In the genomic region with DNA sequence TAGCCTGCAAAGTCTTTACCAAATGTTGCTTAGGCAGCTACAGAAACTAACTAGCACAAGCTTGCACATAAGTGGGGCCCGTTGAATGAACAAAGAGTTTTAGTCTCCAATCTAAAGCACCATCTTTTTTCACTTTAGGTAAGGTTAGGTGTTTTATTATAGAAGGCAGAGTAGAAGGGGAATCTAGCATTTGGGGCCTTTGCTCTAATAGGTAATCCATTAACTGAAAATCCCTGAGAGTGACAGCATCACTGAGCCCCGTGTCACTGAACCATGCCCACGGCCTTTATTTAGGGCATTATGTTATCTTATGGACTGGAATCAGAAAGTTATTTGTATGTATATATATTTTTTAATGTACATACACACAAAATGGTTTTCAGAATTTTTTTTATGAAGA, we compare ENCODE assay signal across 1 cellular context.
TF ChIP-seq lines count a peak whose summit lies in the region.

No MANE protein-coding gene starts in this region.

TF ChIP-seq in GM12878, 131 proteins besides CTCF, POLR2A, EP300 and RAD21 (continued from another document and continues in another):
- TF ChIP-seq, protein P1, sequence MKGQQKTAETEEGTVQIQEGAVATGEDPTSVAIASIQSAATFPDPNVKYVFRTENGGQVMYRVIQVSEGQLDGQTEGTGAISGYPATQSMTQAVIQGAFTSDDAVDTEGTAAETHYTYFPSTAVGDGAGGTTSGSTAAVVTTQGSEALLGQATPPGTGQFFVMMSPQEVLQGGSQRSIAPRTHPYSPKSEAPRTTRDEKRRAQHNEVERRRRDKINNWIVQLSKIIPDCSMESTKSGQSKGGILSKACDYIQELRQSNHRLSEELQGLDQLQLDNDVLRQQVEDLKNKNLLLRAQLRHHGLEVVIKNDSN (IDR thresholded peaks at IDR 0.05; ENCODE audit: borderline replicate concordance, extremely low read length, insufficient read depth, low read depth, low read length) = no peak
- TF ChIP-seq, protein P2, sequence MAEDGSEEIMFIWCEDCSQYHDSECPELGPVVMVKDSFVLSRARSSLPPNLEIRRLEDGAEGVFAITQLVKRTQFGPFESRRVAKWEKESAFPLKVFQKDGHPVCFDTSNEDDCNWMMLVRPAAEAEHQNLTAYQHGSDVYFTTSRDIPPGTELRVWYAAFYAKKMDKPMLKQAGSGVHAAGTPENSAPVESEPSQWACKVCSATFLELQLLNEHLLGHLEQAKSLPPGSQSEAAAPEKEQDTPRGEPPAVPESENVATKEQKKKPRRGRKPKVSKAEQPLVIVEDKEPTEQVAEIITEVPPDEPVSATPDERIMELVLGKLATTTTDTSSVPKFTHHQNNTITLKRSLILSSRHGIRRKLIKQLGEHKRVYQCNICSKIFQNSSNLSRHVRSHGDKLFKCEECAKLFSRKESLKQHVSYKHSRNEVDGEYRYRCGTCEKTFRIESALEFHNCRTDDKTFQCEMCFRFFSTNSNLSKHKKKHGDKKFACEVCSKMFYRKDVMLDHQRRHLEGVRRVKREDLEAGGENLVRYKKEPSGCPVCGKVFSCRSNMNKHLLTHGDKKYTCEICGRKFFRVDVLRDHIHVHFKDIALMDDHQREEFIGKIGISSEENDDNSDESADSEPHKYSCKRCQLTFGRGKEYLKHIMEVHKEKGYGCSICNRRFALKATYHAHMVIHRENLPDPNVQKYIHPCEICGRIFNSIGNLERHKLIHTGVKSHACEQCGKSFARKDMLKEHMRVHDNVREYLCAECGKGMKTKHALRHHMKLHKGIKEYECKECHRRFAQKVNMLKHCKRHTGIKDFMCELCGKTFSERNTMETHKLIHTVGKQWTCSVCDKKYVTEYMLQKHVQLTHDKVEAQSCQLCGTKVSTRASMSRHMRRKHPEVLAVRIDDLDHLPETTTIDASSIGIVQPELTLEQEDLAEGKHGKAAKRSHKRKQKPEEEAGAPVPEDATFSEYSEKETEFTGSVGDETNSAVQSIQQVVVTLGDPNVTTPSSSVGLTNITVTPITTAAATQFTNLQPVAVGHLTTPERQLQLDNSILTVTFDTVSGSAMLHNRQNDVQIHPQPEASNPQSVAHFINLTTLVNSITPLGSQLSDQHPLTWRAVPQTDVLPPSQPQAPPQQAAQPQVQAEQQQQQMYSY (CRISPR knock-in tag; IDR thresholded peaks at IDR 0.05) = no peak
- no peak for TF ChIP-seq PAX5 (IDR thresholded peaks at IDR 0.05; ENCODE audit: borderline replicate concordance, low read depth, low read length)
- TF ChIP-seq CHD4 (IDR thresholded peaks at IDR 0.05) = no peak
- no peak for TF ChIP-seq ZBED1 (IDR thresholded peaks at IDR 0.05; ENCODE audit: borderline replicate concordance)
- no peak for TF ChIP-seq YY1 (IDR thresholded peaks at IDR 0.05; ENCODE audit: low read depth, low read length)
- TF ChIP-seq SMARCA5 (IDR thresholded peaks at IDR 0.05) = peak; percentile 35; the same call in 1 of the 2 replicates
- TF ChIP-seq, protein P3, sequence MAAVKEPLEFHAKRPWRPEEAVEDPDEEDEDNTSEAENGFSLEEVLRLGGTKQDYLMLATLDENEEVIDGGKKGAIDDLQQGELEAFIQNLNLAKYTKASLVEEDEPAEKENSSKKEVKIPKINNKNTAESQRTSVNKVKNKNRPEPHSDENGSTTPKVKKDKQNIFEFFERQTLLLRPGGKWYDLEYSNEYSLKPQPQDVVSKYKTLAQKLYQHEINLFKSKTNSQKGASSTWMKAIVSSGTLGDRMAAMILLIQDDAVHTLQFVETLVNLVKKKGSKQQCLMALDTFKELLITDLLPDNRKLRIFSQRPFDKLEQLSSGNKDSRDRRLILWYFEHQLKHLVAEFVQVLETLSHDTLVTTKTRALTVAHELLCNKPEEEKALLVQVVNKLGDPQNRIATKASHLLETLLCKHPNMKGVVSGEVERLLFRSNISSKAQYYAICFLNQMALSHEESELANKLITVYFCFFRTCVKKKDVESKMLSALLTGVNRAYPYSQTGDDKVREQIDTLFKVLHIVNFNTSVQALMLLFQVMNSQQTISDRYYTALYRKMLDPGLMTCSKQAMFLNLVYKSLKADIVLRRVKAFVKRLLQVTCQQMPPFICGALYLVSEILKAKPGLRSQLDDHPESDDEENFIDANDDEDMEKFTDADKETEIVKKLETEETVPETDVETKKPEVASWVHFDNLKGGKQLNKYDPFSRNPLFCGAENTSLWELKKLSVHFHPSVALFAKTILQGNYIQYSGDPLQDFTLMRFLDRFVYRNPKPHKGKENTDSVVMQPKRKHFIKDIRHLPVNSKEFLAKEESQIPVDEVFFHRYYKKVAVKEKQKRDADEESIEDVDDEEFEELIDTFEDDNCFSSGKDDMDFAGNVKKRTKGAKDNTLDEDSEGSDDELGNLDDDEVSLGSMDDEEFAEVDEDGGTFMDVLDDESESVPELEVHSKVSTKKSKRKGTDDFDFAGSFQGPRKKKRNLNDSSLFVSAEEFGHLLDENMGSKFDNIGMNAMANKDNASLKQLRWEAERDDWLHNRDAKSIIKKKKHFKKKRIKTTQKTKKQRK (IDR thresholded peaks at IDR 0.05; ENCODE audit: low read depth, low read length) = no peak
- TF ChIP-seq, protein P4, sequence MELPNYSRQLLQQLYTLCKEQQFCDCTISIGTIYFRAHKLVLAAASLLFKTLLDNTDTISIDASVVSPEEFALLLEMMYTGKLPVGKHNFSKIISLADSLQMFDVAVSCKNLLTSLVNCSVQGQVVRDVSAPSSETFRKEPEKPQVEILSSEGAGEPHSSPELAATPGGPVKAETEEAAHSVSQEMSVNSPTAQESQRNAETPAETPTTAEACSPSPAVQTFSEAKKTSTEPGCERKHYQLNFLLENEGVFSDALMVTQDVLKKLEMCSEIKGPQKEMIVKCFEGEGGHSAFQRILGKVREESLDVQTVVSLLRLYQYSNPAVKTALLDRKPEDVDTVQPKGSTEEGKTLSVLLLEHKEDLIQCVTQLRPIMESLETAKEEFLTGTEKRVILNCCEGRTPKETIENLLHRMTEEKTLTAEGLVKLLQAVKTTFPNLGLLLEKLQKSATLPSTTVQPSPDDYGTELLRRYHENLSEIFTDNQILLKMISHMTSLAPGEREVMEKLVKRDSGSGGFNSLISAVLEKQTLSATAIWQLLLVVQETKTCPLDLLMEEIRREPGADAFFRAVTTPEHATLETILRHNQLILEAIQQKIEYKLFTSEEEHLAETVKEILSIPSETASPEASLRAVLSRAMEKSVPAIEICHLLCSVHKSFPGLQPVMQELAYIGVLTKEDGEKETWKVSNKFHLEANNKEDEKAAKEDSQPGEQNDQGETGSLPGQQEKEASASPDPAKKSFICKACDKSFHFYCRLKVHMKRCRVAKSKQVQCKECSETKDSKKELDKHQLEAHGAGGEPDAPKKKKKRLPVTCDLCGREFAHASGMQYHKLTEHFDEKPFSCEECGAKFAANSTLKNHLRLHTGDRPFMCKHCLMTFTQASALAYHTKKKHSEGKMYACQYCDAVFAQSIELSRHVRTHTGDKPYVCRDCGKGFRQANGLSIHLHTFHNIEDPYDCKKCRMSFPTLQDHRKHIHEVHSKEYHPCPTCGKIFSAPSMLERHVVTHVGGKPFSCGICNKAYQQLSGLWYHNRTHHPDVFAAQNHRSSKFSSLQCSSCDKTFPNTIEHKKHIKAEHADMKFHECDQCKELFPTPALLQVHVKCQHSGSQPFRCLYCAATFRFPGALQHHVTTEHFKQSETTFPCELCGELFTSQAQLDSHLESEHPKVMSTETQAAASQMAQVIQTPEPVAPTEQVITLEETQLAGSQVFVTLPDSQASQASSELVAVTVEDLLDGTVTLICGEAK (IDR thresholded peaks at IDR 0.05; ENCODE audit: borderline replicate concordance) = peak; percentile 71; the same call in 1 of the 2 replicates
- TF ChIP-seq IKZF1 (conservative IDR thresholded peaks at IDR 0.05) = 0 out of 2 replicates have a peak, but pooled peaks have one; percentile 25
- TF ChIP-seq ETV6 (conservative IDR thresholded peaks at IDR 0.05 in 1 of 2, IDR thresholded peaks at IDR 0.05 in 1 of 2; ENCODE audit: borderline replicate concordance in 1 of 2, low read depth in 1 of 2) = no peak
- TF ChIP-seq KLF5 (IDR thresholded peaks at IDR 0.05; ENCODE audit: partially characterized antibody) = no peak
- no peak for TF ChIP-seq NFYA (IDR thresholded peaks at IDR 0.05; ENCODE audit: borderline replicate concordance, low read depth, low read length)
- no peak for TF ChIP-seq PAX8 (IDR thresholded peaks at IDR 0.05)
- no peak for TF ChIP-seq ZNF217 (IDR thresholded peaks at IDR 0.05)
- TF ChIP-seq, protein P5, sequence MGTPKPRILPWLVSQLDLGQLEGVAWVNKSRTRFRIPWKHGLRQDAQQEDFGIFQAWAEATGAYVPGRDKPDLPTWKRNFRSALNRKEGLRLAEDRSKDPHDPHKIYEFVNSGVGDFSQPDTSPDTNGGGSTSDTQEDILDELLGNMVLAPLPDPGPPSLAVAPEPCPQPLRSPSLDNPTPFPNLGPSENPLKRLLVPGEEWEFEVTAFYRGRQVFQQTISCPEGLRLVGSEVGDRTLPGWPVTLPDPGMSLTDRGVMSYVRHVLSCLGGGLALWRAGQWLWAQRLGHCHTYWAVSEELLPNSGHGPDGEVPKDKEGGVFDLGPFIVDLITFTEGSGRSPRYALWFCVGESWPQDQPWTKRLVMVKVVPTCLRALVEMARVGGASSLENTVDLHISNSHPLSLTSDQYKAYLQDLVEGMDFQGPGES (IDR thresholded peaks at IDR 0.05) = no peak
- no peak for TF ChIP-seq SUZ12 (IDR thresholded peaks at IDR 0.05; ENCODE audit: unreplicated experiment)
- TF ChIP-seq, protein P6, sequence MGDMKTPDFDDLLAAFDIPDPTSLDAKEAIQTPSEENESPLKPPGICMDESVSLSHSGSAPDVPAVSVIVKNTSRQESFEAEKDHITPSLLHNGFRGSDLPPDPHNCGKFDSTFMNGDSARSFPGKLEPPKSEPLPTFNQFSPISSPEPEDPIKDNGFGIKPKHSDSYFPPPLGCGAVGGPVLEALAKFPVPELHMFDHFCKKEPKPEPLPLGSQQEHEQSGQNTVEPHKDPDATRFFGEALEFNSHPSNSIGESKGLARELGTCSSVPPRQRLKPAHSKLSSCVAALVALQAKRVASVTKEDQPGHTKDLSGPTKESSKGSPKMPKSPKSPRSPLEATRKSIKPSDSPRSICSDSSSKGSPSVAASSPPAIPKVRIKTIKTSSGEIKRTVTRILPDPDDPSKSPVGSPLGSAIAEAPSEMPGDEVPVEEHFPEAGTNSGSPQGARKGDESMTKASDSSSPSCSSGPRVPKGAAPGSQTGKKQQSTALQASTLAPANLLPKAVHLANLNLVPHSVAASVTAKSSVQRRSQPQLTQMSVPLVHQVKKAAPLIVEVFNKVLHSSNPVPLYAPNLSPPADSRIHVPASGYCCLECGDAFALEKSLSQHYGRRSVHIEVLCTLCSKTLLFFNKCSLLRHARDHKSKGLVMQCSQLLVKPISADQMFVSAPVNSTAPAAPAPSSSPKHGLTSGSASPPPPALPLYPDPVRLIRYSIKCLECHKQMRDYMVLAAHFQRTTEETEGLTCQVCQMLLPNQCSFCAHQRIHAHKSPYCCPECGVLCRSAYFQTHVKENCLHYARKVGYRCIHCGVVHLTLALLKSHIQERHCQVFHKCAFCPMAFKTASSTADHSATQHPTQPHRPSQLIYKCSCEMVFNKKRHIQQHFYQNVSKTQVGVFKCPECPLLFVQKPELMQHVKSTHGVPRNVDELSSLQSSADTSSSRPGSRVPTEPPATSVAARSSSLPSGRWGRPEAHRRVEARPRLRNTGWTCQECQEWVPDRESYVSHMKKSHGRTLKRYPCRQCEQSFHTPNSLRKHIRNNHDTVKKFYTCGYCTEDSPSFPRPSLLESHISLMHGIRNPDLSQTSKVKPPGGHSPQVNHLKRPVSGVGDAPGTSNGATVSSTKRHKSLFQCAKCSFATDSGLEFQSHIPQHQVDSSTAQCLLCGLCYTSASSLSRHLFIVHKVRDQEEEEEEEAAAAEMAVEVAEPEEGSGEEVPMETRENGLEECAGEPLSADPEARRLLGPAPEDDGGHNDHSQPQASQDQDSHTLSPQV (IDR thresholded peaks at IDR 0.05) = no peak
- no peak for TF ChIP-seq MXI1 (IDR thresholded peaks at IDR 0.05; ENCODE audit: low read depth, low read length)
- TF ChIP-seq, protein P7, sequence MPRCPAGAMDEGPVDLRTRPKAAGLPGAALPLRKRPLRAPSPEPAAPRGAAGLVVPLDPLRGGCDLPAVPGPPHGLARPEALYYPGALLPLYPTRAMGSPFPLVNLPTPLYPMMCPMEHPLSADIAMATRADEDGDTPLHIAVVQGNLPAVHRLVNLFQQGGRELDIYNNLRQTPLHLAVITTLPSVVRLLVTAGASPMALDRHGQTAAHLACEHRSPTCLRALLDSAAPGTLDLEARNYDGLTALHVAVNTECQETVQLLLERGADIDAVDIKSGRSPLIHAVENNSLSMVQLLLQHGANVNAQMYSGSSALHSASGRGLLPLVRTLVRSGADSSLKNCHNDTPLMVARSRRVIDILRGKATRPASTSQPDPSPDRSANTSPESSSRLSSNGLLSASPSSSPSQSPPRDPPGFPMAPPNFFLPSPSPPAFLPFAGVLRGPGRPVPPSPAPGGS (IDR thresholded peaks at IDR 0.05; ENCODE audit: borderline replicate concordance, insufficient read depth, low read depth, low read length, poor library complexity, severe bottlenecking) = no peak
- no peak for TF ChIP-seq MYB (IDR thresholded peaks at IDR 0.05; ENCODE audit: borderline replicate concordance, low read depth, low read length)
- TF ChIP-seq, protein P8, sequence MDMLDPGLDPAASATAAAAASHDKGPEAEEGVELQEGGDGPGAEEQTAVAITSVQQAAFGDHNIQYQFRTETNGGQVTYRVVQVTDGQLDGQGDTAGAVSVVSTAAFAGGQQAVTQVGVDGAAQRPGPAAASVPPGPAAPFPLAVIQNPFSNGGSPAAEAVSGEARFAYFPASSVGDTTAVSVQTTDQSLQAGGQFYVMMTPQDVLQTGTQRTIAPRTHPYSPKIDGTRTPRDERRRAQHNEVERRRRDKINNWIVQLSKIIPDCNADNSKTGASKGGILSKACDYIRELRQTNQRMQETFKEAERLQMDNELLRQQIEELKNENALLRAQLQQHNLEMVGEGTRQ (IDR thresholded peaks at IDR 0.05; ENCODE audit: borderline replicate concordance, low read depth, low read length) = no peak
- no peak for TF ChIP-seq HDAC6 (IDR thresholded peaks at IDR 0.05; ENCODE audit: unreplicated experiment)
- TF ChIP-seq RUNX3 (IDR thresholded peaks at IDR 0.05; ENCODE audit: low read length) = no peak
- no peak for TF ChIP-seq MEF2B (IDR thresholded peaks at IDR 0.05; ENCODE audit: partially characterized antibody, poor library complexity, severe bottlenecking)
- TF ChIP-seq ZNF207 (IDR thresholded peaks at IDR 0.05; ENCODE audit: borderline replicate concordance) = no peak
- TF ChIP-seq, protein P9, sequence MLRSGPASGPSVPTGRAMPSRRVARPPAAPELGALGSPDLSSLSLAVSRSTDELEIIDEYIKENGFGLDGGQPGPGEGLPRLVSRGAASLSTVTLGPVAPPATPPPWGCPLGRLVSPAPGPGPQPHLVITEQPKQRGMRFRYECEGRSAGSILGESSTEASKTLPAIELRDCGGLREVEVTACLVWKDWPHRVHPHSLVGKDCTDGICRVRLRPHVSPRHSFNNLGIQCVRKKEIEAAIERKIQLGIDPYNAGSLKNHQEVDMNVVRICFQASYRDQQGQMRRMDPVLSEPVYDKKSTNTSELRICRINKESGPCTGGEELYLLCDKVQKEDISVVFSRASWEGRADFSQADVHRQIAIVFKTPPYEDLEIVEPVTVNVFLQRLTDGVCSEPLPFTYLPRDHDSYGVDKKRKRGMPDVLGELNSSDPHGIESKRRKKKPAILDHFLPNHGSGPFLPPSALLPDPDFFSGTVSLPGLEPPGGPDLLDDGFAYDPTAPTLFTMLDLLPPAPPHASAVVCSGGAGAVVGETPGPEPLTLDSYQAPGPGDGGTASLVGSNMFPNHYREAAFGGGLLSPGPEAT (IDR thresholded peaks at IDR 0.05; ENCODE audit: low read depth) = no peak; the same call in 1 of the 2 replicates
- no peak for TF ChIP-seq YBX1 (IDR thresholded peaks at IDR 0.05)
- no peak for TF ChIP-seq CBX3 (IDR thresholded peaks at IDR 0.05; ENCODE audit: borderline replicate concordance, low read depth)
- 0 out of 2 replicates have a peak, but pooled peaks have one; percentile 12 for TF ChIP-seq NBN (IDR thresholded peaks at IDR 0.05)
